In the genomic region with DNA sequence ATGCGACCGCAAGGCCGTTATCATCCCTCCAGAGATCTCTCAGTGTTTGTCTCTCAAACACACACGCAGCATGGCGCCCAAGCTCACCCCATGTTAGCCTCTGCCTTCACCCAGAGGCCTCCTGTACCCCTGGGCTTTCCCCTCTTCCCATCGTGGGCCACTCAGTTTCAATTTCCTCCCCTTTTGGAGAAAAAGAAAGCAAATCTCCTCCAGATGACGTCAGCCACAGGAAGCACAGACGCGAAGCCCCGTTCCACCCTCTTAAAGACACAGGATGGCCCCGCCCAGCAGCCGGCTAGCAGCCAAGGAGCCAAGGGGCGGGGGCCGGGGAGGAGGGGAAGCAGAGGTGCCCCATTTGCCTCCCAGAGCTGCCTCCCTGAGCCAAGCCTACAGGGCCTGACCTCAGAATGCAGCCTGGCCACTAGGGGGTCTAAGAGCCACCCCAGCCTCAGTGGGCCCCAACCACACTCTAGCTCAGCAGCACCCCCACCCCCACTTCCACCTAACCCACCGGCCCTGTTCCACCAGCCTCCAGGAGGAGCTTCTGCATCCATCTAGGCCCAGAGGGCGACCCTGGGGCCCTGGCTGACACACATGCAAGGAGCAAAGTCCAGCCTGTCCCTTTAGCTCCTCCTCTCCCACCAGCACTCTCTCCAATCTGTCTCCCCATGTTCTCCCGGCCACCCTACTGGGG, we compare ENCODE assay signal across 8 cellular contexts. TPM values are rescaled to one million over a fixed set of nuclear protein-coding genes. Genes with fewer than 3 reads are reported as not detected.
A peak's percentile ranks its signal among the peaks of the same experiment; 100 is the strongest.
DNase-seq lines count a peak whose midpoint lies in the region; ATAC-seq, FAIRE-seq and TF ChIP-seq lines count a peak whose summit lies in the region.

No MANE protein-coding gene starts in this region.

- peaks cover 0 to 5% of the 10 kb centered on the region in 2 donors for H3K36me3 ChIP-seq in kidney (ENCODE audit: control insufficient read depth in 1 of 2, insufficient read depth in 2 of 2, low read length in 2 of 2)

- H3K4me3 ChIP-seq in kidney (ENCODE audit: low read length in 2 of 2): peak overlapping the region; percentile 86 to 95

- peaks cover 0 to 22% of the 10 kb centered on the region in 2 donors for H3K4me1 ChIP-seq in kidney (ENCODE audit: control insufficient read depth in 1 of 2, insufficient read depth in 1 of 2, low read depth in 1 of 2, low read length in 2 of 2)

- peak overlapping the region; percentile 93 to 95 for H3K27ac ChIP-seq in kidney (ENCODE audit: low read depth in 2 of 2, low read length in 2 of 2)

- peak; percentile 4 for TF ChIP-seq CTCF in kidney (IDR thresholded peaks at IDR 0.05; ENCODE audit: borderline replicate concordance, extremely low read depth, insufficient read depth)

- intact Hi-C loops in kidney (cut with DNase I): no loop called here

- ATAC-seq in GM18868 (IDR thresholded peaks at IDR 0.05; ENCODE audit: unreplicated experiment) (peak; percentile 85), HG03103 (IDR thresholded peaks at IDR 0.05; ENCODE audit: low read depth, unreplicated experiment) (peak; percentile 63)
- peak; percentile 89 to 90 for ATAC-seq in activated CD4-positive, CD25-positive, alpha-beta regulatory T cell treated with anti-CD3 and anti-CD28 coated beads, Interleukin-2, amount 50 U/mL, for 24 hours

- DNase-seq in AG08396 (ENCODE audit: low spot score) (peak; percentile 92), NCI-H2227 treated with DMSO at 0.1 percent for 48 hours (lab: John Stamatoyannopoulos, UW) (peak; percentile 81), cerebellar nuclear complex (lab: John Stamatoyannopoulos, UW) (peak; percentile 9 to 70), kidney (peak; percentile 97)
- peak; percentile 85 to 88 for DNase-seq in stimulated activated CD4-positive, alpha-beta T cell treated with anti-CD3 and anti-CD28 coated beads, Interleukin-15, amount 100 ng/mL, for 1 hour (ENCODE audit: low read depth in 1 of 2, low spot score in 1 of 2)

- no peak for FAIRE-seq in kidney (lab: Jason Lieb, UNC)

- H3K9me3 ChIP-seq in kidney (ENCODE audit: control insufficient read depth in 1 of 2, low read length in 2 of 2): no peaks in the 10 kb centered on the region

- H3K9ac ChIP-seq in kidney (ENCODE audit: low read length in 2 of 2): peak overlapping the region; percentile 79 to 95

RNA-seq across cellular contexts. Expression of gene ATRIP, which starts 26.5 kb away (rescaled TPM):
- total RNA-seq in kidney: 6.7 TPM
- polyA plus RNA-seq in kidney (ENCODE audit: insufficient read depth, low read depth, low replicate concordance): 5.4 TPM

RNA-seq across cellular contexts. Expression of gene SHISA5, which starts 30.9 kb away (rescaled TPM):
- 214 TPM for total RNA-seq in kidney
- 157 TPM for polyA plus RNA-seq in kidney (ENCODE audit: insufficient read depth, low read depth, low replicate concordance)

RNA-seq across cellular contexts. Expression of gene TMA7, which starts 33.0 kb away (rescaled TPM):
- 195 TPM for total RNA-seq in kidney
- 631 TPM for polyA plus RNA-seq in kidney (ENCODE audit: insufficient read depth, low read depth, low replicate concordance)

RNA-seq across cellular contexts. Expression of gene CCDC51, which starts 33.2 kb away (rescaled TPM):
- total RNA-seq in kidney: 13.8 TPM
- 32.8 TPM for polyA plus RNA-seq in kidney (ENCODE audit: insufficient read depth, low read depth, low replicate concordance)

RNA-seq across cellular contexts. Expression of gene PLXNB1, which starts 43.2 kb away (rescaled TPM):
- 224 TPM for total RNA-seq in kidney
- 101 TPM for polyA plus RNA-seq in kidney (ENCODE audit: insufficient read depth, low read depth, low replicate concordance)

Comparison
In these comparisons a context has a peak if more than half of its experiments do, and no peak if none do; other contexts are left out.
1. Peak in every context shown above with its lines: DNase-seq, ATAC-seq, H3K4me3 ChIP-seq and H3K27ac ChIP-seq.
2. DNase-seq: peak in every context shown above with its lines; median percentile 97 in kidney; 92 in AG08396; 86 in stimulated activated CD4-positive, alpha-beta T cell treated with anti-CD3 and anti-CD28 coated beads, Interleukin-15, amount 100 ng/mL, for 1 hour; 81 in NCI-H2227 treated with DMSO at 0.1 percent for 48 hours; 40 in cerebellar nuclear complex.